13 cellular contexts compared by ENCODE assay signal in the genomic region with DNA sequence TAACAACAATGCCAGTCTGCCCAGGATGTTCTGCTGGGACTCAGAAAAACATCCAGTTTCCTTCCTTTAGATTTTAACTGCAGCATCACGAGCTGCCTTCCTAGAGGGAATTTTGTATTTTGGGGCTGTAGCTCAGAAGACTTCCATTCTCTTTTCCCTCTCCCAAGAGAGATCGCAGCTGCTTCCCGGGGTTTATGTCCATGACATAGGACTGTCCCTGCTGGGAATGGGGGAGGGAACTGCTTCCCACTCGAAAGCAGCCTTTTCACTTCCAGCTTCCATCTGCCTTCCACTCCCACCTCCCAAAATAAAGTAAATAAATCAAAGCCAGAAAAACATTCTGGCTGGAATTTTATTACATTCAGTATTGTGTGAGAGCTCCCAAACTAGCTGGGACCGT. TPM values are rescaled to one million over a fixed set of nuclear protein-coding genes. Genes with fewer than 3 reads are reported as not detected.
DNase-seq lines count a peak whose midpoint lies in the region; ATAC-seq and TF ChIP-seq lines count a peak whose summit lies in the region.
"Had no signal": no experiment of that assay in that cellular context is flagged by ENCODE, and none has a peak within 500 bp of the region (broad histone marks: within the 10 kb centered on the region; RNA-seq: fewer than 3 reads in every experiment).

No MANE protein-coding gene starts in this region.

- H2AFZ ChIP-seq in GM23248 (peak overlapping the region; percentile 18), smooth muscle cell (ENCODE audit: low read depth) (no peak overlapping the region)

- H3K4me3 ChIP-seq in GM23248 (no peak overlapping the region), smooth muscle cell (no peak overlapping the region)
- H3K4me3 ChIP-seq: tibial nerve had no signal

- DNase-seq in GM23248 (peak; percentile 7), left kidney (ENCODE audit: low read depth, low spot score) (peak; percentile 84), smooth muscle cell (lab: John Stamatoyannopoulos, UW; ENCODE audit: unreplicated experiment) (no peak), T-helper 2 cell (no peak)
- DNase-seq in stimulated activated naive CD4-positive, alpha-beta T cell (lab: John Stamatoyannopoulos, UW) = no peak
- DNase-seq: activated CD4-positive, alpha-beta T cell treated with anti-CD3 and anti-CD28 coated beads, Interleukin-2, amount 50 U/mL, for 4 hours; activated naive CD4-positive, alpha-beta T cell; C1 segment of cervical spinal cord had no signal

- H3K9me3 ChIP-seq in GM23248 (ENCODE audit: low read depth) (no peaks in the 10 kb centered on the region), smooth muscle cell (replicated peaks; ENCODE audit: low read depth) (no peaks in the 10 kb centered on the region)
- H3K9me3 ChIP-seq: tibial nerve had no signal

- H3K4me1 ChIP-seq in GM23248 (ENCODE audit: insufficient read depth) (peaks cover 45% of the 10 kb centered on the region), smooth muscle cell (ENCODE audit: low read depth) (peaks cover 25% of the 10 kb centered on the region)

- in situ Hi-C loops in GM23248 (cut with MboI) = no loop called here

- peak overlapping the region; percentile 62 for H3K27ac ChIP-seq in GM23248
- peak overlapping the region; percentile 88 for H3K27ac ChIP-seq in smooth muscle cell (ENCODE audit: low read depth)

- WGBS in GM23248 (ENCODE audit: low coverage in 1 of 2, low lambda C conversion rate in 2 of 2, missing lambda C conversion rate in 2 of 2), 2 experiments = 33 to 36% methylated on average over 5 of the region's 5 CpGs
- 40% methylated on average over 5 of the region's 5 CpGs for WGBS in smooth muscle cell (ENCODE audit: low lambda C conversion rate)

- no peaks in the 10 kb centered on the region for H3K36me3 Mint-ChIP-seq in brain

- H3K9ac ChIP-seq in GM23248 = peak overlapping the region; percentile 0; the same call in 1 of the 2 replicates
- peak overlapping the region; percentile 53 for H3K9ac ChIP-seq in smooth muscle cell (ENCODE audit: low read depth)

- H3K79me2 ChIP-seq in GM23248 (ENCODE audit: insufficient read depth) = peaks cover 99% of the 10 kb centered on the region
- peaks cover 86% of the 10 kb centered on the region for H3K79me2 ChIP-seq in smooth muscle cell (ENCODE audit: low read depth)

- H4K20me1 ChIP-seq in GM23248 (ENCODE audit: insufficient read depth) (no peaks in the 10 kb centered on the region), smooth muscle cell (ENCODE audit: low read depth) (peaks cover 2% of the 10 kb centered on the region)

- H3K36me3 ChIP-seq in GM23248 (ENCODE audit: low read depth) = no peaks in the 10 kb centered on the region
- H3K36me3 ChIP-seq in smooth muscle cell (ENCODE audit: low read depth) = no peaks in the 10 kb centered on the region
- H3K36me3 ChIP-seq: tibial nerve had no signal

- H3K9me3 Mint-ChIP-seq in brain = no peaks in the 10 kb centered on the region

- no peaks in the 10 kb centered on the region for H3K9me2 ChIP-seq in GM23248 (ENCODE audit: insufficient read depth)

- no peaks in the 10 kb centered on the region for H3K27me3 ChIP-seq in GM23248 (replicated peaks; ENCODE audit: insufficient read depth)
- H3K27me3 ChIP-seq in smooth muscle cell (ENCODE audit: low read depth) = no peaks in the 10 kb centered on the region
- H3K27me3 ChIP-seq: tibial nerve had no signal

- peaks cover 32% of the 10 kb centered on the region for H3F3A ChIP-seq in GM23248 (ENCODE audit: insufficient read depth)
- H3F3A ChIP-seq in smooth muscle cell (ENCODE audit: low read depth) = peaks cover 18% of the 10 kb centered on the region

- H3K27me3 Mint-ChIP-seq in brain = peaks cover 3% of the 10 kb centered on the region

- TF ChIP-seq CTCF in brain (conservative IDR thresholded peaks at IDR 0.05) (no peak), smooth muscle cell (IDR thresholded peaks at IDR 0.05; ENCODE audit: borderline replicate concordance, insufficient read depth, poor library complexity, severe bottlenecking) (no peak)

- no peak overlapping the region for H3K4me3 Mint-ChIP-seq in brain

- peak overlapping the region in 3 of 5 experiments; percentile 37 to 88 (median 81) for H3K27ac Mint-ChIP-seq in brain

- no peak for ATAC-seq in GM18858 (IDR thresholded peaks at IDR 0.05; ENCODE audit: unreplicated experiment)
- ATAC-seq in GM21723 (IDR thresholded peaks at IDR 0.05; ENCODE audit: unreplicated experiment) = no peak
- ATAC-seq: left lobe of liver had no signal

- peaks cover 50% of the 10 kb centered on the region for H3K4me1 Mint-ChIP-seq in brain

- peak overlapping the region; percentile 4 for H3K4me2 ChIP-seq in GM23248 (ENCODE audit: unreplicated experiment)
- peak overlapping the region; percentile 72 for H3K4me2 ChIP-seq in smooth muscle cell

RNA-seq across cellular contexts. Expression of gene LIMS1, which starts 52.4 kb away (rescaled TPM):
- 122 and 131 TPM in 2 replicates for total RNA-seq in GM23248 (2014; rRNA removed; shearing (Covaris generic))
- polyA plus RNA-seq in GM23248 (2016; fragmentation: Nextera tagmentation; extraction: Ambion mirVana) (81.3 and 82.0 TPM in 2 replicates), brain (ENCODE audit: insufficient read depth, low read depth, low replicate concordance) (7.5 TPM), smooth muscle cell (56.9 and 63.1 TPM in 2 replicates)
- 147 and 155 TPM in 2 replicates for total RNA-seq in smooth muscle cell

Comparison
In these comparisons a context has a peak if more than half of its experiments do, and no peak if none do; other contexts are left out.
1. DNase-seq: peak in GM23248 (single experiment) and left kidney (single experiment); none in smooth muscle cell (single experiment), T-helper 2 cell (0 of 5) and stimulated activated naive CD4-positive, alpha-beta T cell (0 of 6).